In the genomic region with DNA sequence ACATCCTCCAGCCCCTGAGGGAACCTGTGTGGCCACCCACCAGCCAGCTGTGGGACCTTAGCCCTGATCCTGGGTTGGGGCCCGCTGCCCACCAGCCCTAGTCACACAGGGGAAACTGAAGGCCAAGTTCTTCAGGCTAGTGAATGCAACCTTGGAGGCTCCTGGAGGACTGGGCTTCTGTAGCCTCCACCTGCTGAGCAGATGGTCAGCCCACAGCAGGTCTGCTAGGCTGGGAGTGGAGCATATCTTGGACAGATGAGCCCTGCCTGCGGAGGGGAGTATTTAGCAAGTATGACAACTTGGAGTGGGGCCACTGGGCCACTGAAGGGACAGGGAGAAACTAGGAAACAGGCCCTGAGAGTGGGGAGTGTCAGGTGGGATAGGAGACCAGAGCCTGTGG, we compare ENCODE assay signal across 30 cellular contexts. TPM values are rescaled to one million over a fixed set of nuclear protein-coding genes. Genes with fewer than 3 reads are reported as not detected.
DNase-seq lines count a peak whose midpoint lies in the region; ATAC-seq, FAIRE-seq and TF ChIP-seq lines count a peak whose summit lies in the region.
"Had no signal": no experiment of that assay in that cellular context is flagged by ENCODE, and none has a peak within 500 bp of the region (broad histone marks: within the 10 kb centered on the region; RNA-seq: fewer than 3 reads in every experiment).

No MANE protein-coding gene starts in this region.

- H2BK15ac ChIP-seq in neuronal stem cell (ENCODE audit: low read length): peak overlapping the region; percentile 15

- H3K27me3 ChIP-seq in KMS-11 (ENCODE audit: insufficient read depth, low read depth) (no peaks in the 10 kb centered on the region), neuronal stem cell (ENCODE audit: control insufficient read depth in 3 of 3, insufficient read depth in 3 of 3, low read depth in 1 of 3, low read length in 3 of 3) (peaks cover 0 to 9% (median 0%) of the 10 kb centered on the region in 3 experiments), colonic mucosa (no peaks in the 10 kb centered on the region)
- H3K27me3 ChIP-seq: BLaER1 treated with 17β-estradiol and CSF1 and Interleukin-3, amounts not matched to agents 10 nM and 100 nM; SJCRH30 had no signal

- H3K27me3 Mint-ChIP-seq in WTC11 (ENCODE audit: low read depth) (peaks cover 8% of the 10 kb centered on the region; the same call in 1 of the 2 replicates), osteocyte (ENCODE audit: unreplicated experiment) (peaks cover 13% of the 10 kb centered on the region)
- H3K27me3 Mint-ChIP-seq: CD4-positive, alpha-beta T cell had no signal

- H3K9me3 Mint-ChIP-seq in WTC11 (no peaks in the 10 kb centered on the region), osteocyte (ENCODE audit: unreplicated experiment) (no peaks in the 10 kb centered on the region)
- H3K9me3 Mint-ChIP-seq: CD4-positive, alpha-beta T cell had no signal

- H2BK12ac ChIP-seq in neuronal stem cell (ENCODE audit: low read length): no peak overlapping the region

- TF ChIP-seq CTCF in KMS-11 (conservative IDR thresholded peaks at IDR 0.05; ENCODE audit: low read depth, low read length) (no peak), WTC11 (IDR thresholded peaks at IDR 0.05) (no peak), osteocyte (IDR thresholded peaks at IDR 0.05) (no peak), colonic mucosa (IDR thresholded peaks at IDR 0.05) (no peak)

- H3K23ac ChIP-seq in neuronal stem cell (ENCODE audit: low read depth, low read length, poor library complexity): no peak overlapping the region

- H3K4me3 Mint-ChIP-seq in WTC11 (no peak overlapping the region), osteocyte (ENCODE audit: unreplicated experiment) (no peak overlapping the region)
- H3K4me3 Mint-ChIP-seq: CD4-positive, alpha-beta T cell had no signal

- POLR2A ChIA-PET in WTC11 (lab: Charles Lee): interaction anchor here (0.5 kb wide), 1 partner anchor 1376 kb away, joined by 8 read pairs; no protein-coding TSS in a partner anchor

- H4K91ac ChIP-seq in neuronal stem cell (ENCODE audit: low read depth, low read length, poor library complexity): no peak overlapping the region

- DNase-seq in WTC11 (ENCODE audit: low spot score) (no peak), neuronal stem cell (ENCODE audit: low spot score) (no peak), osteocyte (ENCODE audit: extremely low spot score, unreplicated experiment) (no peak), colonic mucosa (no peak), GM12892 (ENCODE audit: insufficient read length) (no peak)
- DNase-seq: AML-193; CD4-positive, alpha-beta T cell; DMS79 treated with DMSO at 0.1 percent for 48 hours; GF-D8; MV-4-11; NCI-H1105; NCI-H146; NCI-H1930; NCI-H2107; NCI-H446; NCI-H524 treated with DMSO at 0.1 percent for 48 hours; NCI-H82; PC-9; SJCRH30 had no signal

- intact Hi-C loops in colonic mucosa (cut with DNase I): no loop called here

- whole genome bisulfite sequencing in neuronal stem cell (ENCODE audit: extremely low coverage in 2 of 2, insufficient read length in 2 of 2, insufficient replicate concordance in 1 of 2), 2 donors: no CpG with 5 or more reads among the region's 2 CpGs

- CTCF ChIA-PET in WTC11 (lab: Charles Lee): no interaction called here

- no peak overlapping the region for H2BK5ac ChIP-seq in neuronal stem cell (ENCODE audit: low read length)

- H3K9ac ChIP-seq in KMS-11 (no peak overlapping the region), neuronal stem cell (ENCODE audit: low read depth, low read length, poor library complexity) (no peak overlapping the region), colonic mucosa (ENCODE audit: low read depth in 2 of 2, low read length in 2 of 2) (no peak overlapping the region)
- H3K9ac ChIP-seq: BLaER1 treated with 17β-estradiol and CSF1 and Interleukin-3, amounts not matched to agents 10 nM and 100 nM had no signal

- no peak for ATAC-seq in WTC11
- ATAC-seq: Right ventricle myocardium inferior, SK-N-SH treated with all-trans-retinoic acid at 6 μM for 48 hours had no signal

- no peaks in the 10 kb centered on the region; the same call in 1 of the 2 replicates for H3K4me1 Mint-ChIP-seq in WTC11
- peaks cover 1% of the 10 kb centered on the region for H3K4me1 Mint-ChIP-seq in osteocyte (ENCODE audit: unreplicated experiment)

- no peaks in the 10 kb centered on the region for H3K36me3 Mint-ChIP-seq in WTC11
- H3K36me3 Mint-ChIP-seq in osteocyte (ENCODE audit: unreplicated experiment): no peaks in the 10 kb centered on the region

- no peak for TF ChIP-seq POLR2A in GM12892 (IDR thresholded peaks at IDR 0.05; ENCODE audit: low read depth, low read length)

- H3K79me2 ChIP-seq in KMS-11 (ENCODE audit: insufficient read depth, low read depth): no peaks in the 10 kb centered on the region

- H3K9me3 ChIP-seq in neuronal stem cell (replicated peaks in 1 of 2; ENCODE audit: control insufficient read depth in 2 of 2, insufficient read depth in 1 of 2, low read depth in 1 of 2, low read length in 2 of 2) (peaks cover 0 to 2% of the 10 kb centered on the region in 2 donors), colonic mucosa (no peaks in the 10 kb centered on the region)
- H3K9me3 ChIP-seq: A549; BLaER1 treated with 17β-estradiol and CSF1 and Interleukin-3, amounts not matched to agents 10 nM and 100 nM; SJCRH30 had no signal

- FAIRE-seq in GM12892 (lab: Jason Lieb, UNC): no peak
- FAIRE-seq: A549, GM19239 had no signal

- H3K4ac ChIP-seq in neuronal stem cell (ENCODE audit: low read length): no peak overlapping the region

- no peaks in the 10 kb centered on the region for H4K20me1 ChIP-seq in KMS-11 (ENCODE audit: insufficient read depth)

- no peak overlapping the region for H2AK5ac ChIP-seq in neuronal stem cell (ENCODE audit: low read depth, low read length)

- H3K4me2 ChIP-seq in KMS-11 (peak overlapping the region; percentile 77; the same call in 1 of the 2 replicates), neuronal stem cell (ENCODE audit: insufficient read depth, low read length, poor library complexity, severe bottlenecking) (no peak overlapping the region)
- H3K4me2 ChIP-seq: A549; BLaER1 treated with 17β-estradiol and CSF1 and Interleukin-3, amounts not matched to agents 10 nM and 100 nM; PC-9 had no signal

- H3K4me1 ChIP-seq in KMS-11 (ENCODE audit: low read depth, poor library complexity, severe bottlenecking) (peaks cover 28% of the 10 kb centered on the region), neuronal stem cell (ENCODE audit: control insufficient read depth in 2 of 2, insufficient read depth in 1 of 2, low read depth in 1 of 2, low read length in 2 of 2) (no peaks in the 10 kb centered on the region), colonic mucosa (no peaks in the 10 kb centered on the region)
- H3K4me1 ChIP-seq: A549, SJCRH30 had no signal

- no peak overlapping the region for H2BK120ac ChIP-seq in neuronal stem cell (ENCODE audit: low read depth, low read length)

- no peak overlapping the region for H3K14ac ChIP-seq in neuronal stem cell (ENCODE audit: low read length)

- H3K27ac ChIP-seq in KMS-11 (peak overlapping the region; percentile 67; the same call in 1 of the 2 replicates), neuronal stem cell (replicated peaks; ENCODE audit: low read length) (no peak overlapping the region), colonic mucosa (no peak overlapping the region)
- H3K27ac ChIP-seq: A549; BLaER1 treated with 17β-estradiol and CSF1 and Interleukin-3, amounts not matched to agents 10 nM and 100 nM; HL-60; PC-9; SJCRH30 had no signal

- H3K18ac ChIP-seq in neuronal stem cell (ENCODE audit: low read length): peak overlapping the region; percentile 27

- H2AFZ ChIP-seq in KMS-11 (ENCODE audit: low read depth) (no peak overlapping the region), neuronal stem cell (ENCODE audit: low read length) (no peak overlapping the region)
- H2AFZ ChIP-seq: PC-9 had no signal

- H3K27ac Mint-ChIP-seq in WTC11: peak overlapping the region; percentile 8; the same call in 1 of the 2 replicates
- H3K27ac Mint-ChIP-seq in osteocyte (ENCODE audit: unreplicated experiment): no peak overlapping the region
- H3K27ac Mint-ChIP-seq: CD4-positive, alpha-beta T cell had no signal

- no peak overlapping the region for H4K8ac ChIP-seq in neuronal stem cell (ENCODE audit: low read depth, low read length)

- H3K79me1 ChIP-seq in neuronal stem cell (ENCODE audit: low read depth, low read length): no peaks in the 10 kb centered on the region

- no peaks in the 10 kb centered on the region for H3K36me3 ChIP-seq in KMS-11 (ENCODE audit: insufficient read depth)
- H3K36me3 ChIP-seq in neuronal stem cell (replicated peaks in 1 of 2; ENCODE audit: control insufficient read depth in 2 of 2, insufficient read depth in 2 of 2, low read length in 2 of 2): no peaks in the 10 kb centered on the region
- H3K36me3 ChIP-seq in colonic mucosa: no peaks in the 10 kb centered on the region
- H3K36me3 ChIP-seq: BLaER1 treated with 17β-estradiol and CSF1 and Interleukin-3, amounts not matched to agents 10 nM and 100 nM; SJCRH30 had no signal

- H3K4me3 ChIP-seq in KMS-11 (IDR thresholded peaks at IDR 0.05; ENCODE audit: insufficient read depth, low read depth, low read length) (no peak overlapping the region), neuronal stem cell (ENCODE audit: low read length in 2 of 2) (no peak overlapping the region), colonic mucosa (no peak overlapping the region)
- H3K4me3 ChIP-seq: A549; BLaER1 treated with 17β-estradiol and CSF1 and Interleukin-3, amounts not matched to agents 10 nM and 100 nM; PC-9; SJCRH30 had no signal

RNA-seq across cellular contexts. Expression of gene DPEP3, which starts 4.1 kb away (rescaled TPM):
- total RNA-seq in WTC11 (2021) (1.6 to 2.7 TPM (median 2.5 TPM) in 3 replicates), osteocyte (not detected in 2 replicates), colonic mucosa (not detected)
- polyA plus RNA-seq in neuronal stem cell (2013, experiment 1 of 2): 0.56 TPM
- polyA plus RNA-seq in neuronal stem cell (2013, experiment 2 of 2): 0.29 TPM
- polyA plus RNA-seq in GM12892 (2012; ENCODE audit: missing spikeins): 0.30 TPM
- total RNA-seq: H4, LHCN-M2, MCF 10A, PC-9, Right ventricle myocardium inferior, RPMI7951, SJCRH30 had no signal
- polyA plus RNA-seq: A549 had no signal

RNA-seq across cellular contexts. Expression of gene SLC12A4, which starts 7.8 kb away (rescaled TPM):
- total RNA-seq in WTC11 (2021) (67.5 to 94.1 TPM (median 73.7 TPM) in 3 replicates), osteocyte (90.7 and 91.6 TPM in 2 replicates), colonic mucosa (10 to 100 TPM in 1 of 2 donors, 1 to 10 TPM in 1; 8.7 to 17.0 TPM)
- 34.0 TPM for polyA plus RNA-seq in neuronal stem cell (2013, experiment 1 of 2)
- 32.4 TPM for polyA plus RNA-seq in neuronal stem cell (2013, experiment 2 of 2)
- polyA plus RNA-seq in GM12892 (2012; ENCODE audit: missing spikeins): 22.4 TPM

RNA-seq across cellular contexts. Expression of gene DPEP2, which starts 23.1 kb away (rescaled TPM):
- total RNA-seq in WTC11 (2021) (0.13 to 0.25 TPM in 2 of 3 replicates, not detected in the other), osteocyte (not detected in 2 replicates), colonic mucosa (under 1 TPM; 0.88 to 0.96 TPM)
- polyA plus RNA-seq in neuronal stem cell (2013, experiment 1 of 2): not detected
- not detected for polyA plus RNA-seq in neuronal stem cell (2013, experiment 2 of 2)
- 2.2 TPM for polyA plus RNA-seq in GM12892 (2012; ENCODE audit: missing spikeins)
- total RNA-seq: H4, LHCN-M2, MCF 10A, PC-9, RPMI7951, SJCRH30 had no signal
- polyA plus RNA-seq: A549 had no signal

RNA-seq across cellular contexts. Expression of gene LCAT, which starts 32.3 kb away (rescaled TPM):
- 23.3 to 38.3 TPM (median 25.8 TPM) in 3 replicates for total RNA-seq in WTC11 (2021)
- 13.5 TPM for polyA plus RNA-seq in neuronal stem cell (2013, experiment 1 of 2)
- polyA plus RNA-seq in neuronal stem cell (2013, experiment 2 of 2): 14.5 TPM
- total RNA-seq in osteocyte: 35.3 and 36.9 TPM in 2 replicates
- 1 to 10 TPM; 3.4 to 3.6 TPM for total RNA-seq in colonic mucosa
- 11.3 TPM for polyA plus RNA-seq in GM12892 (2012; ENCODE audit: missing spikeins)

RNA-seq across cellular contexts. Expression of gene DPEP2NB, which starts 39.5 kb away (rescaled TPM):
- total RNA-seq in WTC11 (2021) (0.32 TPM in 1 of 3 replicates, not detected in the others), osteocyte (not detected in 2 replicates), colonic mucosa (not detected)
- polyA plus RNA-seq in neuronal stem cell (2013, experiment 1 of 2): not detected
- not detected for polyA plus RNA-seq in neuronal stem cell (2013, experiment 2 of 2)
- not detected for polyA plus RNA-seq in GM12892 (2012; ENCODE audit: missing spikeins)
- total RNA-seq: CD4-positive, alpha-beta T cell; H4; LHCN-M2; MCF 10A; PC-9; Right ventricle myocardium inferior; RPMI7951; SJCRH30 had no signal
- polyA plus RNA-seq: A549 had no signal
